In the genomic region with DNA sequence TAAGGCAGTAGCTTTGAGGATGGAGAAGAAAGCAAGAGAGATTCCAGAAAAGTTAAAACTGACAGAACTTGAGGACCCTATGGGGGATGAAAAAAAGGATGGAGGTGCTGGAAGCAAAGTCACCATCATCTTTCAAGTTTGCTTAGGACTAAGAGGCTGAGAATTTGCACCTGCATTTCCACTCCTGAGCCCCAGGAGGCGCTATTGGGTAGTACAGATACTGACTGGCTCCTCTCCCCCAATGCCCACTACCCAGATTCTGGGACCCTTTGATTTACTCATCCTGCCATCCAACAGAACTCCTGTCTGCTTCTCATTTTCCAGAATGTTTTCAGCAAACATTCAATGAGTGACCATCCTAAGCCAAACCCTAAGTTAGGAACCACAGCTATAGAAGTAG, we compare ENCODE assay signal across 19 cellular contexts. TPM values are rescaled to one million over a fixed set of nuclear protein-coding genes. Genes with fewer than 3 reads are reported as not detected.
DNase-seq lines count a peak whose midpoint lies in the region; ATAC-seq and TF ChIP-seq lines count a peak whose summit lies in the region.
"Had no signal": no experiment of that assay in that cellular context is flagged by ENCODE, and none has a peak within 500 bp of the region (broad histone marks: within the 10 kb centered on the region; RNA-seq: fewer than 3 reads in every experiment).

No MANE protein-coding gene starts in this region.

- H2BK12ac ChIP-seq in H9 (ENCODE audit: insufficient read length, low read depth, low read length), result no peak overlapping the region

- H3K9me3 Mint-ChIP-seq in H9, result peaks cover 30 to 51% of the 10 kb centered on the region in 2 experiments

- H3K79me2 ChIP-seq in H9 (ENCODE audit: insufficient read depth, low read length), result no peaks in the 10 kb centered on the region; the same call in 1 of the 2 replicates

- H2BK5ac ChIP-seq in H9 (ENCODE audit: insufficient read length, low read length), result no peak overlapping the region

- H3K4me1 Mint-ChIP-seq in H9, result no peaks in the 10 kb centered on the region
- H3K4me1 Mint-ChIP-seq: B cell had no signal

- H3K4me3 ChIP-seq in BE2C (ENCODE audit: low read depth, low read length), result no peak overlapping the region
- H3K4me3 ChIP-seq in astrocyte of the cerebellum (ENCODE audit: low read depth, low read length), result no peak overlapping the region
- H3K4me3 ChIP-seq in iPS DF 6.9 (ENCODE audit: low read length), result no peak overlapping the region
- H3K4me3 ChIP-seq: body of pancreas, GM23248, tibial artery had no signal

- no peak overlapping the region for H3K27ac ChIP-seq in H9 (ENCODE audit: insufficient read length, low read depth, low read length)
- no peak overlapping the region for H3K27ac ChIP-seq in iPS DF 6.9 (ENCODE audit: low read length)
- H3K27ac ChIP-seq: body of pancreas had no signal

- H3T11ph ChIP-seq in H9 (ENCODE audit: low read length), result no peak overlapping the region

- H2BK20ac ChIP-seq in H9 (ENCODE audit: low read depth, low read length, poor library complexity, severe bottlenecking), result no peak overlapping the region

- in situ Hi-C loops in astrocyte of the cerebellum (cut with HindIII; ENCODE audit: low sequenced_read_pairs), result no loop called here

- H4K91ac ChIP-seq in H9 (ENCODE audit: insufficient read length, low read depth, low read length), result no peak overlapping the region

- DNase-seq in BE2C (no peak), H9 (no peak), astrocyte of the cerebellum (ENCODE audit: low read depth) (no peak), iPS DF 6.9 (ENCODE audit: low read depth, low spot score) (peak; percentile 16), NCI-H2081 (lab: John Stamatoyannopoulos, UW) (no peak), NK-92 (lab: John Stamatoyannopoulos, UW; ENCODE audit: unreplicated experiment) (no peak)
- no peak for DNase-seq in stimulated activated naive CD4-positive, alpha-beta T cell treated with Interleukin-2 at 50 U/mL for 16 hours (lab: John Stamatoyannopoulos, UW)
- DNase-seq: activated effector memory CD4-positive, alpha-beta T cell treated with anti-CD3 and anti-CD28 coated beads, Interleukin-2, amount 50 U/mL, for 16 hours; body of pancreas; effector memory CD4-positive, alpha-beta T cell; GM23248; head of caudate nucleus; left colon; NCI-H2107; stimulated activated CD8-positive, alpha-beta memory T cell treated with anti-CD3 and anti-CD28 coated beads, Interleukin-4, amount 100 ng/mL, for 48 hours; tibial artery had no signal

- no peak overlapping the region for H3K4me2 ChIP-seq in H9 (ENCODE audit: insufficient read depth, insufficient read length, low read length)

- no peak overlapping the region for H3K4ac ChIP-seq in H9 (ENCODE audit: low read depth, low read length)

- H3K56ac ChIP-seq in H9 (ENCODE audit: insufficient read length, low read depth, low read length), result no peak overlapping the region

- H3K27me3 ChIP-seq in BE2C (no peaks in the 10 kb centered on the region), H9 (ENCODE audit: insufficient read depth, low read length) (no peaks in the 10 kb centered on the region), iPS DF 6.9 (ENCODE audit: control insufficient read depth, insufficient read depth, low read length) (no peaks in the 10 kb centered on the region)
- H3K27me3 ChIP-seq: body of pancreas, tibial artery had no signal

- H3K4me1 ChIP-seq in BE2C (peaks cover 11% of the 10 kb centered on the region), H9 (ENCODE audit: insufficient read depth, low read length) (no peaks in the 10 kb centered on the region), iPS DF 6.9 (ENCODE audit: control insufficient read depth, insufficient read depth, low read length) (no peaks in the 10 kb centered on the region; the same call in 1 of the 2 replicates)
- H3K4me1 ChIP-seq: body of pancreas had no signal

- H2BK120ac ChIP-seq in H9 (ENCODE audit: low read depth, low read length, poor library complexity, severe bottlenecking), result no peak overlapping the region

- no peak overlapping the region for H3K4me3 Mint-ChIP-seq in H9
- H3K4me3 Mint-ChIP-seq: B cell had no signal

- H3K79me1 ChIP-seq in H9 (ENCODE audit: insufficient read depth, low read depth, low read length, poor library complexity, severe bottlenecking), result no peaks in the 10 kb centered on the region

- no peaks in the 10 kb centered on the region for H3K27me3 Mint-ChIP-seq in H9 (ENCODE audit: low read depth)

- no peak for ATAC-seq in GM18873 (IDR thresholded peaks at IDR 0.05; ENCODE audit: low FRiP score, unreplicated experiment)
- ATAC-seq: body of pancreas, left colon had no signal

- H2BK15ac ChIP-seq in H9 (ENCODE audit: low read depth, low read length), result no peak overlapping the region

- H2AK5ac ChIP-seq in H9 (ENCODE audit: insufficient read length, low read length), result no peak overlapping the region

- H3K27ac Mint-ChIP-seq in H9, result no peak overlapping the region
- H3K27ac Mint-ChIP-seq: B cell had no signal

- no peak overlapping the region for H3K9ac ChIP-seq in H9 (ENCODE audit: extremely low read depth, insufficient read length, low read length)
- H3K9ac ChIP-seq: GM23248 had no signal

- TF ChIP-seq CTCF in BE2C (IDR thresholded peaks at IDR 0.05; ENCODE audit: low read depth, low read length), result peak; percentile 57
- TF ChIP-seq CTCF in H9 (conservative IDR thresholded peaks at IDR 0.05), result peak; percentile 75
- peak; percentile 12 for TF ChIP-seq CTCF in astrocyte of the cerebellum (IDR thresholded peaks at IDR 0.05; ENCODE audit: low read depth, low read length, missing control alignments)

- H3K18ac ChIP-seq in H9 (ENCODE audit: insufficient read length, low read depth, low read length), result no peak overlapping the region

- H4K8ac ChIP-seq in H9 (replicated peaks; ENCODE audit: insufficient read length, low read depth, low read length), result no peak overlapping the region

- H3K14ac ChIP-seq in H9 (ENCODE audit: insufficient read depth, low read length), result no peak overlapping the region

- H4K5ac ChIP-seq in H9 (ENCODE audit: insufficient read length, low read depth, low read length), result no peak overlapping the region

- H3K23ac ChIP-seq in H9 (ENCODE audit: insufficient read length, low read depth, low read length), result no peak overlapping the region

- H2AFZ ChIP-seq in H9 (ENCODE audit: low read length), result no peak overlapping the region
- H2AFZ ChIP-seq: GM23248 had no signal

- H3K36me3 Mint-ChIP-seq in H9 (ENCODE audit: insufficient read depth in 1 of 3, low read depth in 3 of 3), result peaks cover 20 to 46% (median 21%) of the 10 kb centered on the region in 3 experiments

- H4K20me1 ChIP-seq in H9 (ENCODE audit: control insufficient read depth, insufficient read depth, insufficient read length), result no peaks in the 10 kb centered on the region

- WGBS in H9 (ENCODE audit: extremely low coverage, insufficient read length, low lambda C conversion rate), result no CpG with 5 or more reads among the region's 1 CpG
- WGBS in iPS DF 6.9 (ENCODE audit: insufficient coverage, insufficient read length), result no CpG with 5 or more reads among the region's 1 CpG

- no peaks in the 10 kb centered on the region for H3K23me2 ChIP-seq in H9 (ENCODE audit: insufficient read length, low read depth, low read length, poor library complexity, severe bottlenecking)

- H3K9me3 ChIP-seq in BE2C (no peaks in the 10 kb centered on the region; the same call in 1 of the 2 replicates), H9 (ENCODE audit: control insufficient read depth, low read depth, low read length) (peaks cover 15% of the 10 kb centered on the region), iPS DF 6.9 (ENCODE audit: control insufficient read depth, insufficient read depth, low read length) (no peaks in the 10 kb centered on the region)

- no peaks in the 10 kb centered on the region for H3K36me3 ChIP-seq in BE2C
- no peaks in the 10 kb centered on the region for H3K36me3 ChIP-seq in iPS DF 6.9 (ENCODE audit: control insufficient read depth, insufficient read depth, low read length)
- H3K36me3 ChIP-seq: tibial artery had no signal

RNA-seq across cellular contexts. Expression of gene CMKLR1, which starts 34.0 kb away (rescaled TPM):
- polyA plus RNA-seq in BE2C (2012; ENCODE audit: insufficient read depth, insufficient read length, low read depth), result 0.36 TPM
- 0.66 and 0.83 TPM in 2 replicates for total RNA-seq in H9 (2021)
- total RNA-seq: activated CD8-positive, alpha-beta memory T cell treated with anti-CD3 and anti-CD28 coated beads for 36 hours had no signal

Comparison
In these comparisons a context has a peak if more than half of its experiments do, and no peak if none do; other contexts are left out.
1. CTCF ChIP-seq: peak in every context shown above with its lines; median percentile 75 in H9; 57 in BE2C; 12 in astrocyte of the cerebellum.